8 cellular contexts compared by ENCODE assay signal in the genomic region with DNA sequence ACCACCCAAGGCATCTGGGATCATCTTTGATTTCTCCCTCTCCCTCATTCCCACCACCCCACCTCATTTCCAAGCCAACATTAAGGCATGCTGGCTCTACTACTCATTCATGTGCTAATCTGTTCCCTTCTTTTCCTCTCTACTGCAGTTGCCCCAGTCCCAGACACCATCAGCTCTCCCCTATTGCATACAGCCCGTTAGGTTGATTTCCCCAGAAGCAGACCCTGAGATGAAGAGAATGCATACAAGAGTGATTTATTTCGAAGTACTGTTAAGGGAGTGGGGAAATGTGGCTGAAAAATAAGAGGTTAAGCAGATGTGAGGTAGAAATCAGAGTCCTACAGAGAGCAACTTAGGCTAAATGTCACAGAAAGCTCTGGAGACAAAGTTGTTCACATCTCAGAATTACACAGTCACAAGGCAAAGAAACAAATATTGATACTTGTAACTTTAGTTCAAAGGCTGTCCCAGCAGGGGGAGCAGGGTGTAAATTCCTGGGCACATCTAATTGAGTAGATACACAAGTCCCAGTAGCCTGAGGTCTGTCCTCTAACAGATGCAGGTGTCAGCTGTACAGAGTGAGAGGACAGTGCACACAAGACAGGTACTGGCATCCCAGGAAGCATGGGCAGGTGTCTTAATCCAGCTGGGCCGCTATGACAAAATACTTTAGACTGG. TPM values are rescaled to one million over a fixed set of nuclear protein-coding genes. Genes with fewer than 3 reads are reported as not detected.
A peak's percentile ranks its signal among the peaks of the same experiment; 100 is the strongest.
DNase-seq lines count a peak whose midpoint lies in the region; ATAC-seq and TF ChIP-seq lines count a peak whose summit lies in the region.
"Had no signal": no experiment of that assay in that cellular context is flagged by ENCODE, and none has a peak within 500 bp of the region (broad histone marks: within the 10 kb centered on the region; RNA-seq: fewer than 3 reads in every experiment).

No MANE protein-coding gene starts in this region.

- in situ Hi-C loops in GM13976 (cut with MboI; ENCODE audit: low sequenced_read_pairs, unreplicated experiment) = no loop called here

- ATAC-seq in GM21367 (IDR thresholded peaks at IDR 0.05; ENCODE audit: unreplicated experiment) = no peak
- ATAC-seq in GM18861 (IDR thresholded peaks at IDR 0.05; ENCODE audit: unreplicated experiment) = no peak

- TF ChIP-seq CTCF in GM13976 (IDR thresholded peaks at IDR 0.05; ENCODE audit: borderline replicate concordance, control extremely low read depth, extremely low read depth, insufficient read depth, missing control alignments) (no peak), liver (IDR thresholded peaks at IDR 0.05; ENCODE audit: low read depth, low read length, missing input control) (peak; percentile 41)

- peak overlapping the region in 1 of 2 donors; percentile 1 for H3K27ac ChIP-seq in liver (ENCODE audit: low read depth in 1 of 2, low read length in 2 of 2)

- H3K9ac ChIP-seq in liver (ENCODE audit: low read depth in 1 of 2, low read length in 2 of 2) = no peak overlapping the region

- H3K36me3 ChIP-seq in liver (ENCODE audit: control insufficient read depth in 4 of 4, insufficient read depth in 3 of 4, low read depth in 1 of 4, low read length in 3 of 4) = peaks cover under 1 to 25% (median 6%) of the 10 kb centered on the region in 4 donors

- no peaks in the 10 kb centered on the region for H3K9me3 ChIP-seq in liver (ENCODE audit: control insufficient read depth in 4 of 4, low read length in 3 of 4)

- no peaks in the 10 kb centered on the region for H3K27me3 ChIP-seq in liver (ENCODE audit: control insufficient read depth in 4 of 4, insufficient read depth in 4 of 4, low read length in 3 of 4)

- H3K4me1 ChIP-seq in liver (ENCODE audit: control insufficient read depth in 4 of 4, insufficient read depth in 4 of 4, low read length in 3 of 4) = peaks cover 6 to 24% (median 14%) of the 10 kb centered on the region in 4 donors

- TF ChIP-seq RAD21 in liver (IDR thresholded peaks at IDR 0.05) = peak; percentile 70 to 77

- no peak overlapping the region for H3K4me3 ChIP-seq in liver (ENCODE audit: low read depth in 1 of 3, low read length in 3 of 3)
- H3K4me3 ChIP-seq: lung had no signal

- DNase-seq in GM13976 (ENCODE audit: low spot score) (peak; percentile 33), HK-2 (ENCODE audit: unreplicated experiment) (peak; percentile 7), UCSD-AML1 (lab: John Stamatoyannopoulos, UW; ENCODE audit: unreplicated experiment) (peak; percentile 11), activated gamma-delta T cell (lab: John Stamatoyannopoulos, UW) (no peak)

- WGBS in liver = 81% methylated on average over 3 of the region's 3 CpGs

TF ChIP-seq in liver, 16 proteins besides CTCF, POLR2A, EP300 and RAD21:
- TF ChIP-seq GABPA (IDR thresholded peaks at IDR 0.05 in 1 of 2, conservative IDR thresholded peaks at IDR 0.05 in 1 of 2) (no peak), HNF4A (conservative IDR thresholded peaks at IDR 0.05) (peak; percentile 46 to 54), RXRA (IDR thresholded peaks at IDR 0.05) (peak; percentile 34 to 38)

RNA-seq across cellular contexts. Expression of a gene that starts 20.9 kb away (rescaled TPM):
- total RNA-seq in liver = 10 to 100 TPM; 19.5 to 93.9 TPM
- polyA plus RNA-seq in liver = 10 to 100 TPM; 18.6 to 44.4 TPM
- total RNA-seq: lung had no signal
- polyA plus RNA-seq: lung had no signal
